ENCODE assay signal across 18 cellular contexts in genomic region chr6:148027201-148027600, GRCh38.
DNase-seq lines count a peak whose midpoint lies in the region; ATAC-seq and TF ChIP-seq lines count a peak whose summit lies in the region.
"Had no signal": no experiment of that assay in that cellular context is flagged by ENCODE, and none has a peak within 500 bp of the region (broad histone marks: within the 10 kb centered on the region; RNA-seq: fewer than 3 reads in every experiment).

No MANE protein-coding gene starts in this region.

- no peak for ATAC-seq in left ventricle myocardium superior
- peak; percentile 79 for ATAC-seq in esophagus mucosa
- ATAC-seq in GM18873 (IDR thresholded peaks at IDR 0.05; ENCODE audit: low FRiP score, unreplicated experiment): no peak
- ATAC-seq: T-helper 17 cell had no signal

- POLR2A ChIA-PET in OCI-LY7 (lab: Charles Lee): no interaction called here

- no peak overlapping the region for H3K4me3 ChIP-seq in cardiac muscle cell
- H3K4me3 ChIP-seq in OCI-LY7 (ENCODE audit: low read depth, low read length, poor library complexity, severe bottlenecking): no peak overlapping the region
- H3K4me3 ChIP-seq: BLaER1, thoracic aorta had no signal

- no peaks in the 10 kb centered on the region for H4K20me1 ChIP-seq in OCI-LY7 (ENCODE audit: insufficient read depth, low read length)
- H4K20me1 ChIP-seq: BLaER1 had no signal

- H3K4me2 ChIP-seq in OCI-LY7 (ENCODE audit: low read length): no peak overlapping the region
- H3K4me2 ChIP-seq: BLaER1 had no signal

- intact Hi-C loops in left ventricle myocardium superior (cut with micrococcal nuclease): no loop called here
- intact Hi-C loops in OCI-LY7 (cut with micrococcal nuclease; ENCODE audit: unreplicated experiment): no loop called here

- H3K36me3 ChIP-seq in cardiac muscle cell (no peaks in the 10 kb centered on the region), OCI-LY7 (ENCODE audit: insufficient read depth, low read length) (no peaks in the 10 kb centered on the region)
- H3K36me3 ChIP-seq: BLaER1, thoracic aorta had no signal

- H3K4me1 ChIP-seq in cardiac muscle cell (ENCODE audit: low read depth) (peaks cover 4% of the 10 kb centered on the region), OCI-LY7 (ENCODE audit: insufficient read depth, low read length, poor library complexity, severe bottlenecking) (no peaks in the 10 kb centered on the region)
- H3K4me1 ChIP-seq: BLaER1 had no signal

- DNase-seq in cardiac muscle cell (ENCODE audit: low read depth in 1 of 2, low spot score in 1 of 2): no peak
- no peak for DNase-seq in left ventricle myocardium superior
- DNase-seq in NCI-H345 treated with DMSO at 0.1 percent for 48 hours (lab: John Stamatoyannopoulos, UW; ENCODE audit: unreplicated experiment): peak; percentile 1
- no peak for DNase-seq in NCI-H2029 treated with DMSO at 0.1 percent for 48 hours (lab: John Stamatoyannopoulos, UW)
- no peak for DNase-seq in OCI-LY7 (ENCODE audit: low spot score)
- DNase-seq in NCI-H82 treated with DMSO at 0.1 percent for 48 hours (lab: John Stamatoyannopoulos, UW; ENCODE audit: unreplicated experiment): no peak
- DNase-seq: 8988T; activated naive CD4-positive, alpha-beta T cell treated with anti-CD3 and anti-CD28 coated beads, Interleukin-2, amount 50 U/mL, for 16 hours; activated T-cell treated with anti-CD3 and anti-CD28 coated beads, Interleukin-2, amount 50 U/mL, for 48 hours; DMS 273 treated with DMSO at 0.1 percent for 48 hours; endodermal cell; GOT3; T-helper 17 cell had no signal

- H3K9me3 ChIP-seq in cardiac muscle cell (ENCODE audit: low read depth) (no peaks in the 10 kb centered on the region), OCI-LY7 (ENCODE audit: low read length) (no peaks in the 10 kb centered on the region)
- H3K9me3 ChIP-seq: thoracic aorta had no signal

- BruUV-seq in OCI-LY7 (replicated peaks; lab: Mats Ljungman, UMichigan): no TSS peak

- no peaks in the 10 kb centered on the region for H3K9me2 ChIP-seq in OCI-LY7 (ENCODE audit: insufficient read depth, low read length)

- CTCF ChIA-PET in OCI-LY7 (lab: Charles Lee; ENCODE audit: unreplicated experiment): no interaction called here

- H3K27ac ChIP-seq in cardiac muscle cell: peak overlapping the region; percentile 47
- H3K27ac ChIP-seq in OCI-LY7 (ENCODE audit: low read depth, low read length, poor library complexity, severe bottlenecking): no peak overlapping the region
- H3K27ac ChIP-seq: BLaER1, HL-60, thoracic aorta had no signal

- TF ChIP-seq CTCF in cardiac muscle cell (IDR thresholded peaks at IDR 0.05; ENCODE audit: low read depth, low read length) (no peak), OCI-LY7 (conservative IDR thresholded peaks at IDR 0.05; ENCODE audit: low read length) (no peak)

- H3K79me2 ChIP-seq in OCI-LY7 (ENCODE audit: insufficient read depth, low read depth, low read length): no peaks in the 10 kb centered on the region

- no peaks in the 10 kb centered on the region for H3K27me3 ChIP-seq in cardiac muscle cell
- H3K27me3 ChIP-seq: BLaER1 had no signal

- no peak overlapping the region for H2AFZ ChIP-seq in OCI-LY7 (ENCODE audit: low read length)
